In genomic region chr4:33886356-33886755, GRCh38 we compare ENCODE assay signal across 32 cellular contexts.
"Had no signal": no experiment of that assay in that cellular context is flagged by ENCODE, and none has a peak within 500 bp of the region (broad histone marks: within the 10 kb centered on the region; RNA-seq: fewer than 3 reads in every experiment).

No MANE protein-coding gene starts in this region.

- H3K36me3 ChIP-seq: ascending aorta, cardiac muscle cell, Peyer's patch, WERI-Rb-1 had no signal

- DNase-seq: activated CD4-positive, alpha-beta T cell treated with anti-CD3 and anti-CD28 coated beads, Interleukin-2, amount 10 ng/mL, durations not matched to agents 24 days and 14 days; activated CD4-positive, alpha-beta T cell treated with anti-CD3 and anti-CD28 coated beads, Interleukin-2, amount 50 U/mL, for 4 hours; activated CD4-positive, CD25-positive, alpha-beta regulatory T cell; activated CD8-positive, alpha-beta T cell treated with anti-CD3 and anti-CD28 coated beads for 36 hours; activated gamma-delta T cell; activated naive CD4-positive, alpha-beta T cell treated with Interleukin-2 at 50 U/mL for 16 hours; activated naive CD8-positive, alpha-beta T cell treated with anti-CD3 and anti-CD28 coated beads, Interleukin-2, amount 10 ng/mL, durations not matched to agents 7 days and 5 days; activated T-cell treated with anti-CD3 and anti-CD28 coated beads, Interleukin-2, amount 50 U/mL, for 1 hour; amygdala; Karpas-422; KBM-7; MM.1S; NCI-H1092; NCI-H1417 treated with DMSO at 0.1 percent for 48 hours; NCI-H187 treated with DMSO at 0.1 percent for 48 hours; NCI-H2081; NCI-H2227 treated with DMSO at 0.1 percent for 48 hours; NCI-H446; NCI-H510A treated with DMSO at 0.1 percent for 48 hours; PC-3; Peyer's patch; RPMI8226; SHP77 treated with DMSO at 0.1 percent for 48 hours; SW 1271; T-helper 1 cell; T-helper 2 cell; T-helper 9 cell; WERI-Rb-1 had no signal

- H3K4me3 ChIP-seq: ascending aorta, cardiac muscle cell, Peyer's patch had no signal

- H3K4me3 Mint-ChIP-seq: activated CD4-positive, alpha-beta T cell treated with anti-CD3 and anti-CD28 coated beads, Interleukin-2, amount 10 ng/mL, durations not matched to agents 24 days and 14 days; activated CD8-positive, alpha-beta T cell treated with anti-CD3 and anti-CD28 coated beads for 36 hours; activated naive CD4-positive, alpha-beta T cell treated with anti-CD3 and anti-CD28 coated beads, Interleukin-2, amount 50 U/mL, for 24 hours; activated naive CD8-positive, alpha-beta T cell treated with anti-CD3 and anti-CD28 coated beads, Interleukin-2, amount 10 ng/mL, durations not matched to agents 7 days and 5 days; central memory CD8-positive, alpha-beta T cell had no signal

- H3K27me3 Mint-ChIP-seq: activated CD4-positive, alpha-beta T cell treated with anti-CD3 and anti-CD28 coated beads, Interleukin-2, amount 10 ng/mL, durations not matched to agents 24 days and 14 days; activated CD8-positive, alpha-beta T cell treated with anti-CD3 and anti-CD28 coated beads for 36 hours; activated naive CD4-positive, alpha-beta T cell treated with anti-CD3 and anti-CD28 coated beads, Interleukin-2, amount 50 U/mL, for 24 hours; activated naive CD8-positive, alpha-beta T cell treated with anti-CD3 and anti-CD28 coated beads, Interleukin-2, amount 10 ng/mL, durations not matched to agents 7 days and 5 days; central memory CD8-positive, alpha-beta T cell had no signal

- H3K4me1 Mint-ChIP-seq: activated CD4-positive, alpha-beta T cell treated with anti-CD3 and anti-CD28 coated beads, Interleukin-2, amount 10 ng/mL, durations not matched to agents 24 days and 14 days; activated naive CD4-positive, alpha-beta T cell treated with anti-CD3 and anti-CD28 coated beads, Interleukin-2, amount 50 U/mL, for 24 hours; activated naive CD8-positive, alpha-beta T cell treated with anti-CD3 and anti-CD28 coated beads, Interleukin-2, amount 10 ng/mL, durations not matched to agents 7 days and 5 days; central memory CD8-positive, alpha-beta T cell had no signal

- H3K4me1 ChIP-seq: ascending aorta, Peyer's patch had no signal

- H3K9me3 ChIP-seq: ascending aorta, Peyer's patch had no signal

- H3K27me3 ChIP-seq: ascending aorta, cardiac muscle cell, Peyer's patch had no signal

- H3K27ac ChIP-seq: ascending aorta, cardiac muscle cell, Peyer's patch, WERI-Rb-1 had no signal

- ATAC-seq: activated CD8-positive, alpha-beta T cell treated with anti-CD3 and anti-CD28 coated beads for 36 hours; PC-3 had no signal

- H3K36me3 Mint-ChIP-seq: activated naive CD4-positive, alpha-beta T cell treated with anti-CD3 and anti-CD28 coated beads, Interleukin-2, amount 50 U/mL, for 24 hours; activated naive CD8-positive, alpha-beta T cell treated with anti-CD3 and anti-CD28 coated beads, Interleukin-2, amount 10 ng/mL, durations not matched to agents 7 days and 5 days had no signal
